In the genomic region with DNA sequence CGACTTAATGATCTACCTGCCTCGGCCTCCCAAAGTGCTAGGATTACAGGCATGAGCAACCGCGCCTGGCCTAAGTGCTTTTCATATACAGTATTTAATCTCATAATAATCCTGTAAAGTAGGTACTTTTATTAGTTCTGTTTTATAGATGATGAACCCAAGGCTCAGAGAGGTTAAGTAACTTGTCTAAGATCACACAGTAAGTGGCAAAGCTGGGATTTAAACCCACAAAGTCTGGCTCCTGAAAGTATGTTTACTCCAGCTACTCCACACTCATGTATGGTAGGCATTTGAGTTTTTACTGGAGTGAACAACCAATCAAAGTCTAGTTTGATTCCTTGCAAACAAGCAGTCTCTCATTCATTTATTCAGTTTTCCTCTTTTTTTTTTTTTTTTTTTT, we compare ENCODE assay signal across 20 cellular contexts. TPM values are rescaled to one million over a fixed set of nuclear protein-coding genes. Genes with fewer than 3 reads are reported as not detected.
A peak's percentile ranks its signal among the peaks of the same experiment; 100 is the strongest.
DNase-seq lines count a peak whose midpoint lies in the region; ATAC-seq and TF ChIP-seq lines count a peak whose summit lies in the region.
"Had no signal": no experiment of that assay in that cellular context is flagged by ENCODE, and none has a peak within 500 bp of the region (broad histone marks: within the 10 kb centered on the region; RNA-seq: fewer than 3 reads in every experiment).

No MANE protein-coding gene starts in this region.

- H3K4me1 ChIP-seq in Caco-2, result 0 out of 2 replicates have a peak, but pooled peaks cover 4% of the 10 kb centered on the region
- peaks cover 21% of the 10 kb centered on the region for H3K4me1 ChIP-seq in OCI-LY7 (ENCODE audit: insufficient read depth, low read length, poor library complexity, severe bottlenecking)
- H3K4me1 ChIP-seq: BE2C had no signal

- BruUV-seq in Caco-2 (replicated peaks; lab: Mats Ljungman, UMichigan) (TSS peak; percentile 3), OCI-LY7 (replicated peaks; lab: Mats Ljungman, UMichigan) (TSS peak; percentile 7)

- H3K9me3 ChIP-seq in Caco-2 (no peaks in the 10 kb centered on the region), OCI-LY7 (ENCODE audit: low read length) (no peaks in the 10 kb centered on the region)
- H3K9me3 ChIP-seq: A549; BE2C; BLaER1 treated with 17β-estradiol and CSF1 and Interleukin-3, amounts not matched to agents 10 nM and 100 nM had no signal

- TF ChIP-seq CTCF in Caco-2 (IDR thresholded peaks at IDR 0.05; ENCODE audit: insufficient read depth in 1 of 2, low read depth in 1 of 2, low read length in 1 of 2, severe bottlenecking in 1 of 2, unreplicated experiment in 1 of 2) (no peak), OCI-LY7 (conservative IDR thresholded peaks at IDR 0.05; ENCODE audit: low read length) (no peak), neural crest cell (conservative IDR thresholded peaks at IDR 0.05) (no peak)

- H3K27me3 ChIP-seq in Caco-2 (replicated peaks; ENCODE audit: control insufficient read depth, insufficient read depth, low read length), result no peaks in the 10 kb centered on the region
- H3K27me3 ChIP-seq: BE2C; BLaER1 treated with 17β-estradiol and CSF1 and Interleukin-3, amounts not matched to agents 10 nM and 100 nM had no signal

- peaks cover 28% of the 10 kb centered on the region for H3K79me2 ChIP-seq in OCI-LY7 (ENCODE audit: insufficient read depth, low read depth, low read length)

- no peaks in the 10 kb centered on the region for H3K9me3 Mint-ChIP-seq in Caco-2 (ENCODE audit: unreplicated experiment)
- no peaks in the 10 kb centered on the region for H3K9me3 Mint-ChIP-seq in neural crest cell
- H3K9me3 Mint-ChIP-seq: CD14-positive monocyte; CD4-positive, alpha-beta T cell; CD8-positive, alpha-beta memory T cell had no signal

- no peaks in the 10 kb centered on the region for H3K9me2 ChIP-seq in OCI-LY7 (ENCODE audit: insufficient read depth, low read length)

- intact Hi-C loops in Caco-2 (cut with micrococcal nuclease; ENCODE audit: unreplicated experiment) (no loop called here), OCI-LY7 (cut with micrococcal nuclease; ENCODE audit: unreplicated experiment) (loop anchor here (10.0 kb wide), 1 partner anchor 435 kb away; a partner anchor contains a TSS)

- H3K4me3 ChIP-seq in Caco-2 (ENCODE audit: low read depth, low read length) (no peak overlapping the region), OCI-LY7 (ENCODE audit: low read depth, low read length, poor library complexity, severe bottlenecking) (no peak overlapping the region)
- H3K4me3 ChIP-seq: A549; BLaER1 treated with 17β-estradiol and CSF1 and Interleukin-3, amounts not matched to agents 10 nM and 100 nM; GM23248 had no signal

- H3K4me3 Mint-ChIP-seq in Caco-2 (ENCODE audit: unreplicated experiment), result no peak overlapping the region
- H3K4me3 Mint-ChIP-seq in neural crest cell, result peak overlapping the region; percentile 27
- H3K4me3 Mint-ChIP-seq: CD14-positive monocyte; CD4-positive, alpha-beta T cell; CD8-positive, alpha-beta memory T cell had no signal

- H3K36me3 ChIP-seq in Caco-2 (ENCODE audit: control insufficient read depth, insufficient read depth, low read length) (peaks cover 2% of the 10 kb centered on the region; the same call in 1 of the 2 replicates), OCI-LY7 (ENCODE audit: insufficient read depth, low read length) (peaks cover 52% of the 10 kb centered on the region)

- H3K27ac Mint-ChIP-seq in Caco-2 (ENCODE audit: unreplicated experiment), result no peak overlapping the region
- H3K27ac Mint-ChIP-seq in neural crest cell (ENCODE audit: unreplicated experiment), result no peak overlapping the region
- H3K27ac Mint-ChIP-seq: CD14-positive monocyte; CD4-positive, alpha-beta T cell had no signal

- DNase-seq in Caco-2 (no peak), OCI-LY7 (ENCODE audit: low spot score) (no peak), neural crest cell (ENCODE audit: low read depth, low spot score) (no peak), superior temporal gyrus (ENCODE audit: extremely low spot score) (no peak)
- DNase-seq: 8988T; ACHN; AML-193; BE2C; Calu3; CD4-positive, alpha-beta T cell; CD8-positive, alpha-beta memory T cell; DMS153; DND-41; GM23248; H7; HCEC 1CT had no signal

- POLR2A ChIA-PET in Caco-2 (lab: Charles Lee), result interaction anchor here (0.7 kb wide), 1 partner anchor 24 kb away, joined by 4 read pairs; no protein-coding TSS in a partner anchor
- POLR2A ChIA-PET in OCI-LY7 (lab: Charles Lee), result interaction anchor here (0.6 to 0.7 kb wide), 2 partner anchors 59 to 408 kb away, joined by 3 to 7 read pairs; no protein-coding TSS in a partner anchor

- peaks cover 7% of the 10 kb centered on the region for H3K4me1 Mint-ChIP-seq in Caco-2 (ENCODE audit: low read depth, unreplicated experiment)
- H3K4me1 Mint-ChIP-seq in neural crest cell, result peaks cover 32% of the 10 kb centered on the region

- no peaks in the 10 kb centered on the region for H3K27me3 Mint-ChIP-seq in Caco-2 (ENCODE audit: insufficient read depth, unreplicated experiment)
- H3K27me3 Mint-ChIP-seq in neural crest cell (ENCODE audit: low read depth), result no peaks in the 10 kb centered on the region
- H3K27me3 Mint-ChIP-seq: CD4-positive, alpha-beta T cell had no signal

- CTCF ChIA-PET in Caco-2 (lab: Charles Lee), result no interaction called here
- CTCF ChIA-PET in OCI-LY7 (lab: Charles Lee; ENCODE audit: unreplicated experiment), result no interaction called here

- peaks cover 4% of the 10 kb centered on the region; the same call in 1 of the 2 replicates for H4K20me1 ChIP-seq in OCI-LY7 (ENCODE audit: insufficient read depth, low read length)

- no peak overlapping the region for H2AFZ ChIP-seq in OCI-LY7 (ENCODE audit: low read length)
- H2AFZ ChIP-seq: GM23248 had no signal

- no peak overlapping the region for H3K27ac ChIP-seq in OCI-LY7 (ENCODE audit: low read depth, low read length, poor library complexity, severe bottlenecking)
- H3K27ac ChIP-seq: A549; BLaER1 treated with 17β-estradiol and CSF1 and Interleukin-3, amounts not matched to agents 10 nM and 100 nM; GM23248 had no signal

- H3K36me3 Mint-ChIP-seq in Caco-2 (ENCODE audit: insufficient read depth, unreplicated experiment) (peaks cover 48% of the 10 kb centered on the region), neural crest cell (ENCODE audit: low read depth) (peaks cover 6% of the 10 kb centered on the region)

- no peak overlapping the region for H3K4me2 ChIP-seq in OCI-LY7 (ENCODE audit: low read length)
- H3K4me2 ChIP-seq: A549 had no signal

- no peak for ATAC-seq in GM19351 (IDR thresholded peaks at IDR 0.05; ENCODE audit: unreplicated experiment)
- ATAC-seq: A549 had no signal

RNA-seq across cellular contexts. Expression of a gene that starts 2.3 kb away (rescaled TPM):
- total RNA-seq in Caco-2 (2022) (80.2 and 80.4 TPM in 2 replicates), OCI-LY7 (2022) (70.9 and 79.0 TPM in 2 replicates), neural crest cell (50.5 and 54.0 TPM in 2 replicates)
- 58.4 and 64.6 TPM in 2 replicates for total RNA-seq in OCI-LY7 (2014; rRNA removed; shearing (Covaris generic))

RNA-seq across cellular contexts. Expression of a gene that starts 4.7 kb away (rescaled TPM):
- total RNA-seq in Caco-2 (2022) (19.9 and 22.2 TPM in 2 replicates), OCI-LY7 (2022) (23.8 and 24.3 TPM in 2 replicates), neural crest cell (21.5 and 28.0 TPM in 2 replicates)
- total RNA-seq in OCI-LY7 (2014; rRNA removed; shearing (Covaris generic)), result 11.9 and 14.6 TPM in 2 replicates

RNA-seq across cellular contexts. Expression of a gene that starts 20.2 kb away (rescaled TPM):
- total RNA-seq in Caco-2 (2022), result 0.79 TPM in 1 of 2 replicates, not detected in the other
- 0.66 TPM in 1 of 2 replicates, not detected in the other for total RNA-seq in OCI-LY7 (2014; rRNA removed; shearing (Covaris generic))
- total RNA-seq in OCI-LY7 (2022), result 1.3 TPM in 1 of 2 replicates, not detected in the other
- 1.2 and 1.3 TPM in 2 replicates for total RNA-seq in neural crest cell
- total RNA-seq: Calu3 had no signal

RNA-seq across cellular contexts. Expression of a gene that starts 39.8 kb away (rescaled TPM):
- total RNA-seq in Caco-2 (2022) (20.1 and 23.1 TPM in 2 replicates), OCI-LY7 (2022) (18.4 and 18.8 TPM in 2 replicates), neural crest cell (25.9 and 26.9 TPM in 2 replicates)
- 13.6 and 18.8 TPM in 2 replicates for total RNA-seq in OCI-LY7 (2014; rRNA removed; shearing (Covaris generic))
